Comparison of ENCODE assay signal across 33 cellular contexts in the genomic region with DNA sequence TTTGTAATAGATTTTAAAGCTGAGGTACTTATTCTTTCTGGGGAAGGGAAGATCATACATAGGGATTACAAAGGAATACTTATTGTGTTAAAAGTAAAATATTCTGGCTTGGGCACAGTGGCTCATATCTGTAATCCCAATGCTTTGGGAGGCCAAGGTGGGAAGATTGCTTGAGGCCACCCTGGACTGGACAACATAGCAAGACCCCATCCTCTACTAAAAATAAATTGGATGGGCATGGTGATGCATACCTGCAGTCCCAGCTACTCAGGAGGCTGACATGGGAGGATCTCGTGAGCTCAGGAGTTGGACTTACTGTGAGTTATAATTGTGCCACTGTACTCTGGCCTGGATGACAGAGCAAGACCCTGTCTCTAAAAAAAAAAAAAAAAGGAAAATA.
"Had no signal": no experiment of that assay in that cellular context is flagged by ENCODE, and none has a peak within 500 bp of the region (broad histone marks: within the 10 kb centered on the region; RNA-seq: fewer than 3 reads in every experiment).

No MANE protein-coding gene starts in this region.

- H3K9me3 ChIP-seq: MG63, Peyer's patch, SJSA1, SK-N-SH had no signal

- H3K9me2 ChIP-seq: SK-N-SH had no signal

- H3K4me2 ChIP-seq: SK-N-SH had no signal

- H3K4me1 ChIP-seq: Peyer's patch, SJSA1 had no signal

- H3K27ac ChIP-seq: brain microvascular endothelial cell, Peyer's patch, SJSA1 had no signal

- ATAC-seq: activated CD4-positive, alpha-beta T cell treated with anti-CD3 and anti-CD28 coated beads for 36 hours; activated CD4-positive, CD25-positive, alpha-beta regulatory T cell treated with anti-CD3 and anti-CD28 coated beads, Interleukin-2, amount 50 U/mL, for 24 hours; activated T-cell treated with anti-CD3 and anti-CD28 coated beads, Interleukin-2, amount 50 U/mL, for 4 hours; PC-3 had no signal

- H3K4me1 Mint-ChIP-seq: activated CD4-positive, alpha-beta T cell treated with anti-CD3 and anti-CD28 coated beads for 36 hours; activated naive CD8-positive, alpha-beta T cell treated with anti-CD3 and anti-CD28 coated beads for 36 hours had no signal

- DNase-seq: activated CD4-positive, alpha-beta memory T cell treated with anti-CD3 and anti-CD28 coated beads for 36 hours; activated CD4-positive, alpha-beta T cell treated with anti-CD3 and anti-CD28 coated beads for 36 hours; activated CD4-positive, alpha-beta T cell treated with anti-CD3 and anti-CD28 coated beads, Interleukin-2, amount 50 U/mL, for 1 hour; activated CD8-positive, alpha-beta memory T cell treated with anti-CD3 and anti-CD28 coated beads, Interleukin-2, amount 50 U/mL, for 4 hours; activated naive CD4-positive, alpha-beta T cell; activated naive CD4-positive, alpha-beta T cell treated with anti-CD3 and anti-CD28 coated beads, Interleukin-2, amount 50 U/mL, for 16 hours; activated naive CD8-positive, alpha-beta T cell treated with anti-CD3 and anti-CD28 coated beads for 36 hours; activated T-cell treated with anti-CD3 and anti-CD28 coated beads for 4 hours; activated T-cell treated with anti-CD3 and anti-CD28 coated beads, Interleukin-2, amount 50 U/mL, for 4 hours; amniotic stem cell; brain microvascular endothelial cell; central memory CD4-positive, alpha-beta T cell; Kasumi-1; MV-4-11; NCI-H1092; NCI-H1436 treated with DMSO at 0.1 percent for 48 hours; NCI-H1694 treated with DMSO at 0.1 percent for 48 hours; NCI-H2029; NCI-H510A; NCI-H526; NCI-H748 treated with DMSO at 0.1 percent for 48 hours; NK-92 treated with Interleukin-12 subunit alpha and Interleukin-12 subunit beta, amount 100 ng/mL, for 24 hours; PC-3; Peyer's patch; RPMI8226; SHP77 treated with DMSO at 0.1 percent for 48 hours; SK-N-SH had no signal

- H3K36me3 Mint-ChIP-seq: activated naive CD8-positive, alpha-beta T cell treated with anti-CD3 and anti-CD28 coated beads for 36 hours had no signal

- H3K4me3 ChIP-seq: MG63, Peyer's patch, SJSA1 had no signal

- H3K27me3 ChIP-seq: brain microvascular endothelial cell, MG63, Peyer's patch, SJSA1 had no signal

- H3K9ac ChIP-seq: SK-N-SH had no signal

- H3K27ac Mint-ChIP-seq: activated CD4-positive, alpha-beta memory T cell treated with anti-CD3 and anti-CD28 coated beads for 36 hours; activated CD4-positive, alpha-beta T cell treated with anti-CD3 and anti-CD28 coated beads for 36 hours; activated naive CD8-positive, alpha-beta T cell treated with anti-CD3 and anti-CD28 coated beads for 36 hours; activated T-helper 1 cell treated with anti-CD3 and anti-CD28 coated beads, Interleukin-12 subunit alpha, Interleukin-12 subunit beta, Interleukin-2, Interleukin-4 antibody, amounts not matched to agents 30 ng/mL and 10 ng/mL and 1 ng/mL, durations not matched to agents 14 hours and 24 hours and 36 hours; T-helper 1 cell treated with Interleukin-12 subunit alpha and Interleukin-12 subunit beta and Interleukin-4 antibody, amounts not matched to agents 30 μg/mL and 1 μg/mL, for 36 hours; T-helper 2 cell treated with Interferon-gamma antibody and Interleukin-4, amounts not matched to agents 5 μg/mL and 100 μg/mL, for 36 hours had no signal

- H3K4me3 Mint-ChIP-seq: activated CD4-positive, alpha-beta memory T cell treated with anti-CD3 and anti-CD28 coated beads for 36 hours; activated CD4-positive, alpha-beta T cell treated with anti-CD3 and anti-CD28 coated beads for 36 hours; activated naive CD8-positive, alpha-beta T cell treated with anti-CD3 and anti-CD28 coated beads for 36 hours; activated T-cell treated with anti-CD3 and anti-CD28 coated beads, Interleukin-2, amount 50 U/mL, for 4 hours; activated T-helper 1 cell treated with anti-CD3 and anti-CD28 coated beads, Interleukin-12 subunit alpha, Interleukin-12 subunit beta, Interleukin-2, Interleukin-4 antibody, amounts not matched to agents 30 ng/mL and 10 ng/mL and 1 ng/mL, durations not matched to agents 14 hours and 24 hours and 36 hours; T-helper 1 cell treated with Interleukin-12 subunit alpha and Interleukin-12 subunit beta and Interleukin-4 antibody, amounts not matched to agents 30 μg/mL and 1 μg/mL, for 36 hours; T-helper 2 cell treated with Interferon-gamma antibody and Interleukin-4, amounts not matched to agents 5 μg/mL and 100 μg/mL, for 36 hours had no signal

- H3K9me3 Mint-ChIP-seq: activated CD4-positive, alpha-beta memory T cell treated with anti-CD3 and anti-CD28 coated beads for 36 hours; activated naive CD8-positive, alpha-beta T cell treated with anti-CD3 and anti-CD28 coated beads for 36 hours; activated T-cell treated with anti-CD3 and anti-CD28 coated beads, Interleukin-2, amount 50 U/mL, for 4 hours; activated T-helper 1 cell treated with anti-CD3 and anti-CD28 coated beads, Interleukin-12 subunit alpha, Interleukin-12 subunit beta, Interleukin-2, Interleukin-4 antibody, amounts not matched to agents 30 ng/mL and 10 ng/mL and 1 ng/mL, durations not matched to agents 14 hours and 24 hours and 36 hours; T-helper 1 cell treated with Interleukin-12 subunit alpha and Interleukin-12 subunit beta and Interleukin-4 antibody, amounts not matched to agents 30 μg/mL and 1 μg/mL, for 36 hours; T-helper 2 cell treated with Interferon-gamma antibody and Interleukin-4, amounts not matched to agents 5 μg/mL and 100 μg/mL, for 36 hours had no signal

- H3K36me3 ChIP-seq: brain microvascular endothelial cell, MG63, SJSA1 had no signal

- H3K27me3 Mint-ChIP-seq: activated CD4-positive, alpha-beta memory T cell treated with anti-CD3 and anti-CD28 coated beads for 36 hours; activated CD4-positive, alpha-beta T cell treated with anti-CD3 and anti-CD28 coated beads for 36 hours; activated naive CD8-positive, alpha-beta T cell treated with anti-CD3 and anti-CD28 coated beads for 36 hours had no signal
